Comparison of ENCODE assay signal across 18 cellular contexts in genomic region chr6:144534123-144534676, GRCh38.
A peak's percentile ranks its signal among the peaks of the same experiment; 100 is the strongest.
DNase-seq lines count a peak whose midpoint lies in the region; ATAC-seq and TF ChIP-seq lines count a peak whose summit lies in the region.
"Had no signal": no experiment of that assay in that cellular context is flagged by ENCODE, and none has a peak within 500 bp of the region (broad histone marks: within the 10 kb centered on the region; RNA-seq: fewer than 3 reads in every experiment).

No MANE protein-coding gene starts in this region.

- H3K4me1 Mint-ChIP-seq in natural killer cell (peaks cover 15% of the 10 kb centered on the region in 2 donors), Caco-2 (ENCODE audit: low read depth, unreplicated experiment) (no peaks in the 10 kb centered on the region)
- H3K4me1 Mint-ChIP-seq in natural killer cell treated with Interleukin-12 subunit alpha and Interleukin-12 subunit beta and Interleukin-15 and Interleukin-18, amount 100 ng/mL, for 72 hours (ENCODE audit: low read depth in 2 of 2), result peaks cover 5 to 10% of the 10 kb centered on the region in 2 donors
- H3K4me1 Mint-ChIP-seq in CD8-positive, alpha-beta memory T cell, result peaks cover 3 to 14% (median 4%) of the 10 kb centered on the region in 3 donors

- DNase-seq in natural killer cell (no peak), fibroblast of gingiva (ENCODE audit: low read depth) (peak; percentile 14), myocyte (ENCODE audit: low read depth) (peak; percentile 13), HT-29 (ENCODE audit: low spot score) (no peak), Caco-2 (no peak)
- DNase-seq in natural killer cell treated with Interleukin-12 subunit alpha and Interleukin-12 subunit beta and Interleukin-15 and Interleukin-18, amount 100 ng/mL, for 72 hours (ENCODE audit: low spot score), result no peak
- no peak for DNase-seq in CD8-positive, alpha-beta memory T cell
- DNase-seq: CD4-positive, alpha-beta T cell; GF-D8; GOT3; NCI-H1092 treated with DMSO at 0.1 percent for 48 hours; NCI-H187; NCI-H446 treated with DMSO at 0.1 percent for 48 hours; NCI-H748 treated with DMSO at 0.1 percent for 48 hours had no signal

- H3K9me3 ChIP-seq in Caco-2, result no peaks in the 10 kb centered on the region
- no peaks in the 10 kb centered on the region for H3K9me3 ChIP-seq in CD8-positive, alpha-beta memory T cell (ENCODE audit: low read length)

- ATAC-seq in natural killer cell, result no peak
- ATAC-seq in natural killer cell treated with Interleukin-12 subunit alpha and Interleukin-12 subunit beta and Interleukin-15 and Interleukin-18, amount 100 ng/mL, for 72 hours, result no peak
- no peak for ATAC-seq in HG02798 (IDR thresholded peaks at IDR 0.05; ENCODE audit: poor library complexity, unreplicated experiment)

- TF ChIP-seq CTCF in natural killer cell (IDR thresholded peaks at IDR 0.05), result no peak
- no peak for TF ChIP-seq CTCF in Caco-2 (IDR thresholded peaks at IDR 0.05; ENCODE audit: insufficient read depth in 1 of 2, low read depth in 1 of 2, low read length in 1 of 2, severe bottlenecking in 1 of 2, unreplicated experiment in 1 of 2)

- no TSS peak for BruUV-seq in Caco-2 (replicated peaks; lab: Mats Ljungman, UMichigan)

- H3K9me3 Mint-ChIP-seq in natural killer cell, result no peaks in the 10 kb centered on the region
- peaks cover 3% of the 10 kb centered on the region for H3K9me3 Mint-ChIP-seq in natural killer cell treated with Interleukin-12 subunit alpha and Interleukin-12 subunit beta and Interleukin-15 and Interleukin-18, amount 100 ng/mL, for 72 hours
- H3K9me3 Mint-ChIP-seq in Caco-2 (ENCODE audit: unreplicated experiment), result no peaks in the 10 kb centered on the region
- no peaks in the 10 kb centered on the region for H3K9me3 Mint-ChIP-seq in CD8-positive, alpha-beta memory T cell
- H3K9me3 Mint-ChIP-seq: CD4-positive, alpha-beta T cell had no signal

- no peaks in the 10 kb centered on the region for H3K27me3 Mint-ChIP-seq in natural killer cell (ENCODE audit: low read depth in 2 of 2)
- H3K27me3 Mint-ChIP-seq in natural killer cell treated with Interleukin-12 subunit alpha and Interleukin-12 subunit beta and Interleukin-15 and Interleukin-18, amount 100 ng/mL, for 72 hours, result no peaks in the 10 kb centered on the region
- no peaks in the 10 kb centered on the region for H3K27me3 Mint-ChIP-seq in Caco-2 (ENCODE audit: insufficient read depth, unreplicated experiment)
- no peaks in the 10 kb centered on the region for H3K27me3 Mint-ChIP-seq in CD8-positive, alpha-beta memory T cell
- H3K27me3 Mint-ChIP-seq: B cell; CD4-positive, alpha-beta T cell had no signal

- no peaks in the 10 kb centered on the region for H3K27me3 ChIP-seq in Caco-2 (replicated peaks; ENCODE audit: control insufficient read depth, insufficient read depth, low read length)
- H3K27me3 ChIP-seq in CD8-positive, alpha-beta memory T cell (ENCODE audit: insufficient read depth, low read length, poor library complexity, severe bottlenecking), result no peaks in the 10 kb centered on the region

- peaks cover 20% of the 10 kb centered on the region for H3K36me3 Mint-ChIP-seq in natural killer cell
- H3K36me3 Mint-ChIP-seq in natural killer cell treated with Interleukin-12 subunit alpha and Interleukin-12 subunit beta and Interleukin-15 and Interleukin-18, amount 100 ng/mL, for 72 hours, result peaks cover 38% of the 10 kb centered on the region
- H3K36me3 Mint-ChIP-seq in Caco-2 (ENCODE audit: insufficient read depth, unreplicated experiment), result peaks cover 41% of the 10 kb centered on the region
- peaks cover 26 to 74% (median 28%) of the 10 kb centered on the region in 3 donors for H3K36me3 Mint-ChIP-seq in CD8-positive, alpha-beta memory T cell

- intact Hi-C loops in natural killer cell (cut with micrococcal nuclease), result no loop called here
- intact Hi-C loops in Caco-2 (cut with micrococcal nuclease; ENCODE audit: unreplicated experiment), result no loop called here

- no peak overlapping the region for H3K4me3 Mint-ChIP-seq in natural killer cell
- H3K4me3 Mint-ChIP-seq in natural killer cell treated with Interleukin-12 subunit alpha and Interleukin-12 subunit beta and Interleukin-15 and Interleukin-18, amount 100 ng/mL, for 72 hours, result no peak overlapping the region
- H3K4me3 Mint-ChIP-seq in Caco-2 (ENCODE audit: unreplicated experiment), result no peak overlapping the region
- H3K4me3 Mint-ChIP-seq in CD8-positive, alpha-beta memory T cell, result no peak overlapping the region
- H3K4me3 Mint-ChIP-seq: B cell; CD4-positive, alpha-beta T cell had no signal

- no peaks in the 10 kb centered on the region for H3K4me1 ChIP-seq in Caco-2
- no peaks in the 10 kb centered on the region for H3K4me1 ChIP-seq in CD8-positive, alpha-beta memory T cell (ENCODE audit: insufficient read depth, low read length)

- no peak overlapping the region for H3K27ac ChIP-seq in CD8-positive, alpha-beta memory T cell (ENCODE audit: low read depth, low read length)
- H3K27ac ChIP-seq: HL-60, KMS-11 had no signal

- CTCF ChIA-PET in Caco-2 (lab: Charles Lee), result no interaction called here
- CTCF ChIA-PET in CD8-positive, alpha-beta memory T cell (lab: Charles Lee), result no interaction called here

- POLR2A ChIA-PET in Caco-2 (lab: Charles Lee), result no interaction called here
- POLR2A ChIA-PET in CD8-positive, alpha-beta memory T cell (lab: Charles Lee), result no interaction called here

- H3K27ac Mint-ChIP-seq in natural killer cell (peak overlapping the region; percentile 8 to 65), Caco-2 (ENCODE audit: unreplicated experiment) (no peak overlapping the region)
- peak overlapping the region in 1 of 2 donors; percentile 68 for H3K27ac Mint-ChIP-seq in natural killer cell treated with Interleukin-12 subunit alpha and Interleukin-12 subunit beta and Interleukin-15 and Interleukin-18, amount 100 ng/mL, for 72 hours
- no peak overlapping the region for H3K27ac Mint-ChIP-seq in CD8-positive, alpha-beta memory T cell
- H3K27ac Mint-ChIP-seq: B cell; CD4-positive, alpha-beta T cell had no signal

- no peak overlapping the region for H3K4me3 ChIP-seq in Caco-2 (ENCODE audit: low read depth, low read length)
- H3K4me3 ChIP-seq in CD8-positive, alpha-beta memory T cell (ENCODE audit: low read length), result no peak overlapping the region

- no peaks in the 10 kb centered on the region for H3K36me3 ChIP-seq in Caco-2 (ENCODE audit: control insufficient read depth, insufficient read depth, low read length)
- H3K36me3 ChIP-seq in CD8-positive, alpha-beta memory T cell (ENCODE audit: insufficient read depth, low read length), result peaks cover 16% of the 10 kb centered on the region

Comparison
In these comparisons a context has a peak if more than half of its experiments do, and no peak if none do; other contexts are left out.
1. DNase-seq: peak in fibroblast of gingiva (single experiment) and myocyte (single experiment); none in natural killer cell (single experiment), natural killer cell treated with Interleukin-12 subunit alpha and Interleukin-12 subunit beta and Interleukin-15 and Interleukin-18, amount 100 ng/mL, for 72 hours (single experiment), HT-29 (single experiment), Caco-2 (0 of 2) and CD8-positive, alpha-beta memory T cell (0 of 5).
2. H3K27ac Mint-ChIP-seq: peak in natural killer cell (2 of 2); none in Caco-2 (single experiment) and CD8-positive, alpha-beta memory T cell (0 of 8).